In genomic region chr4:69977582-69977981, GRCh38 we compare ENCODE assay signal across 20 cellular contexts. TPM values are rescaled to one million over a fixed set of nuclear protein-coding genes. Genes with fewer than 3 reads are reported as not detected.
"Had no signal": no experiment of that assay in that cellular context is flagged by ENCODE, and none has a peak within 500 bp of the region (broad histone marks: within the 10 kb centered on the region; RNA-seq: fewer than 3 reads in every experiment).

No MANE protein-coding gene starts in this region.

- H3K27me3 ChIP-seq: ascending aorta, pancreas, sigmoid colon, testis, upper lobe of right lung had no signal

- H3K27ac ChIP-seq: ascending aorta, lower lobe of right lung, pancreas, sigmoid colon, testis, upper lobe of right lung had no signal

- H3K9me3 Mint-ChIP-seq: activated naive CD8-positive, alpha-beta T cell treated with anti-CD3 and anti-CD28 coated beads, Interleukin-2, amount 10 ng/mL, durations not matched to agents 7 days and 5 days; stimulated activated naive CD8-positive, alpha-beta T cell treated with anti-CD3 and anti-CD28 coated beads, Interleukin-15, amount 100 ng/mL, for 72 hours; T-helper 2 cell treated with Interferon-gamma antibody and Interleukin-4, amounts not matched to agents 5 μg/mL and 100 μg/mL, for 36 hours had no signal

- ATAC-seq: activated CD4-positive, CD25-positive, alpha-beta regulatory T cell treated with anti-CD3 and anti-CD28 coated beads, Interleukin-2, amount 50 U/mL, for 24 hours; esophagus mucosa; left cardiac atrium; pancreas; upper lobe of right lung had no signal

- H3K27me3 Mint-ChIP-seq: activated naive CD8-positive, alpha-beta T cell treated with anti-CD3 and anti-CD28 coated beads, Interleukin-2, amount 10 ng/mL, durations not matched to agents 7 days and 5 days; stimulated activated naive CD8-positive, alpha-beta T cell treated with anti-CD3 and anti-CD28 coated beads, Interleukin-15, amount 100 ng/mL, for 72 hours had no signal

- H3K4me1 Mint-ChIP-seq: activated naive CD8-positive, alpha-beta T cell treated with anti-CD3 and anti-CD28 coated beads, Interleukin-2, amount 10 ng/mL, durations not matched to agents 7 days and 5 days; immature natural killer cell; stimulated activated naive CD8-positive, alpha-beta T cell treated with anti-CD3 and anti-CD28 coated beads, Interleukin-15, amount 100 ng/mL, for 72 hours had no signal

- H3K36me3 ChIP-seq: ascending aorta, lower lobe of right lung, pancreas, sigmoid colon, upper lobe of right lung had no signal

- H3K4me3 Mint-ChIP-seq: activated naive CD8-positive, alpha-beta T cell treated with anti-CD3 and anti-CD28 coated beads, Interleukin-2, amount 10 ng/mL, durations not matched to agents 7 days and 5 days; immature natural killer cell; stimulated activated naive CD8-positive, alpha-beta T cell treated with anti-CD3 and anti-CD28 coated beads, Interleukin-15, amount 100 ng/mL, for 72 hours; T-helper 2 cell treated with Interferon-gamma antibody and Interleukin-4, amounts not matched to agents 5 μg/mL and 100 μg/mL, for 36 hours had no signal

- H3K9me3 ChIP-seq: ascending aorta, lower lobe of right lung, pancreas, sigmoid colon, testis, upper lobe of right lung had no signal

- H3K4me3 ChIP-seq: ascending aorta, lower lobe of right lung, pancreas, sigmoid colon, testis, upper lobe of right lung had no signal

- DNase-seq: activated CD4-positive, alpha-beta T cell treated with anti-CD3 and anti-CD28 coated beads, Interleukin-2, amount 50 U/mL, for 1 hour; activated CD8-positive, alpha-beta memory T cell treated with anti-CD3 and anti-CD28 coated beads for 24 hours; activated naive CD4-positive, alpha-beta T cell; activated naive CD8-positive, alpha-beta T cell treated with anti-CD3 and anti-CD28 coated beads, Interleukin-2, amount 10 ng/mL, durations not matched to agents 7 days and 5 days; head of caudate nucleus; immature natural killer cell; left cardiac atrium; lower lobe of right lung; pancreas; sigmoid colon; stimulated activated CD4-positive, alpha-beta T cell treated with anti-CD3 and anti-CD28 coated beads, Interleukin-1b, Interleukin-23, amount 100 ng/mL, for 48 hours; stimulated activated naive CD8-positive, alpha-beta T cell treated with anti-CD3 and anti-CD28 coated beads, Interleukin-15, amount 100 ng/mL, for 72 hours; testis; upper lobe of right lung had no signal

- H3K36me3 Mint-ChIP-seq: activated naive CD8-positive, alpha-beta T cell treated with anti-CD3 and anti-CD28 coated beads, Interleukin-2, amount 10 ng/mL, durations not matched to agents 7 days and 5 days; immature natural killer cell had no signal

- H3K4me1 ChIP-seq: ascending aorta, lower lobe of right lung, pancreas, sigmoid colon, testis, upper lobe of right lung had no signal

- H3K27ac Mint-ChIP-seq: activated naive CD8-positive, alpha-beta T cell treated with anti-CD3 and anti-CD28 coated beads, Interleukin-2, amount 10 ng/mL, durations not matched to agents 7 days and 5 days; immature natural killer cell; stimulated activated naive CD8-positive, alpha-beta T cell treated with anti-CD3 and anti-CD28 coated beads, Interleukin-15, amount 100 ng/mL, for 72 hours; T-helper 2 cell treated with Interferon-gamma antibody and Interleukin-4, amounts not matched to agents 5 μg/mL and 100 μg/mL, for 36 hours had no signal

RNA-seq across cellular contexts. Expression of gene CSN2, which starts 12.1 kb away (rescaled TPM):
- total RNA-seq: activated naive CD8-positive, alpha-beta T cell treated with anti-CD3 and anti-CD28 coated beads, Interleukin-2, amount 10 ng/mL, durations not matched to agents 7 days and 5 days; ascending aorta; cardiac septum; esophagus mucosa; frontal cortex; left cardiac atrium; lower lobe of right lung; pancreas; testis; upper lobe of right lung had no signal

RNA-seq across cellular contexts. Expression of gene STATH, which starts 18.2 kb away (rescaled TPM):
- total RNA-seq: activated naive CD8-positive, alpha-beta T cell treated with anti-CD3 and anti-CD28 coated beads, Interleukin-2, amount 10 ng/mL, durations not matched to agents 7 days and 5 days; ascending aorta; cardiac septum; esophagus mucosa; frontal cortex; left cardiac atrium; lower lobe of right lung; pancreas; sigmoid colon; testis; upper lobe of right lung had no signal

RNA-seq across cellular contexts. Expression of gene CSN1S1, which starts 46.7 kb away (rescaled TPM):
- total RNA-seq: activated naive CD8-positive, alpha-beta T cell treated with anti-CD3 and anti-CD28 coated beads, Interleukin-2, amount 10 ng/mL, durations not matched to agents 7 days and 5 days; ascending aorta; cardiac septum; esophagus mucosa; lower lobe of right lung; sigmoid colon; upper lobe of right lung had no signal

RNA-seq across cellular contexts. Expression of gene HTN3, which starts 50.7 kb away (rescaled TPM):
- total RNA-seq: activated naive CD8-positive, alpha-beta T cell treated with anti-CD3 and anti-CD28 coated beads, Interleukin-2, amount 10 ng/mL, durations not matched to agents 7 days and 5 days; ascending aorta; cardiac septum; esophagus mucosa; frontal cortex; left cardiac atrium; lower lobe of right lung; pancreas; sigmoid colon; testis; upper lobe of right lung had no signal
